20 cellular contexts compared by ENCODE assay signal in the genomic region with DNA sequence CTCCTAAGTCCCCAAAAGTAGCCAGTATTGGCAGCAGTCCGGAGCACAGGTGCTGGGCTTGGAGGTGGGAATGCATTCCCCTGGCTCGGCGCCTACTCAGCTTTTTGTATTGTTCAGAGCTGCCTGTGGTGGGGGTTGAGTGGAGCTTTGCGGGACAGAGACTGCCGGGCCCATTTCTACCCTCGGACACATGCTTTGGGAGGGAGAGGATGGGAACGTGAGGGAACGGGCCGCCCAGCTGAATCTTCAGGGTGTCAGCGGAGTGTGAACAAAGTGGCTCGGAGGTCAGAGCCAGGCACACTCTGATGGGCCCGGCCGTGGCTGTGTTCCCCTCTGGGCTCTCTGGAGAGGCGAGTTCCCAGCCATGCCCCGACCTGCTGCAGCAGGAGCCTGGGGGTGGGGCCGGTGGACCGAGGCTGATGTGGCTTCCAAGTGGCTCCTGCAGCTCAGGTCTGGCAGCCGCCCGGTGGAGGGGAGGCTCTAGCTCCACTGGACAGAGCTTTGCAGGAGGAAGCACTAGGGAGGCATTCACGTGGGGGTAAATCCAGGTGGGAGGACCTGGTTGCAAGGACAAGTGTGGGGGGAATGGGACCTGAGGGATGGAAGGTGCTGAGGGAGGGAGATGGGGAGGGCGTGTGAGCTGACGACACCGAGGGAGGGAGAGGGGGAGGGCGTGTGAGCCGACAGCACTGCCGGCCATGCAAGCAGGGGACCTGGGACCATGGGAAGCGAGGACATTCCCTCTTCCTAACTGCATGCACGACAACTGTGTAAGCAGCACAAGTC. TPM values are rescaled to one million over a fixed set of nuclear protein-coding genes. Genes with fewer than 3 reads are reported as not detected.
DNase-seq lines count a peak whose midpoint lies in the region; ATAC-seq and TF ChIP-seq lines count a peak whose summit lies in the region.
"Had no signal": no experiment of that assay in that cellular context is flagged by ENCODE, and none has a peak within 500 bp of the region (broad histone marks: within the 10 kb centered on the region; RNA-seq: fewer than 3 reads in every experiment).

No MANE protein-coding gene starts in this region.

- no CpG with 5 or more reads among the region's 28 CpGs for WGBS in H9 (ENCODE audit: extremely low coverage, insufficient read length, low lambda C conversion rate)

- H3K23me2 ChIP-seq in H9 (ENCODE audit: insufficient read length, low read depth, low read length, poor library complexity, severe bottlenecking) = no peaks in the 10 kb centered on the region

- no peak overlapping the region for H3K27ac ChIP-seq in BLaER1
- no peak overlapping the region for H3K27ac ChIP-seq in GM23338 (ENCODE audit: low read depth)
- H3K27ac ChIP-seq in H9 (ENCODE audit: insufficient read length, low read depth, low read length) = no peak overlapping the region
- H3K27ac ChIP-seq: epithelial cell of prostate, foreskin keratinocyte, SJCRH30, testis had no signal

- no peak overlapping the region for H2BK20ac ChIP-seq in H9 (ENCODE audit: low read depth, low read length, poor library complexity, severe bottlenecking)

- no peak overlapping the region for H3T11ph ChIP-seq in H9 (ENCODE audit: low read length)

- H3K9me2 ChIP-seq in GM23338 (ENCODE audit: insufficient read depth) = no peaks in the 10 kb centered on the region

- H3K56ac ChIP-seq in H9 (ENCODE audit: insufficient read length, low read depth, low read length) = no peak overlapping the region

- no peak overlapping the region for H4K5ac ChIP-seq in H9 (ENCODE audit: insufficient read length, low read depth, low read length)

- H3K4me1 ChIP-seq in BLaER1 (peaks cover 51% of the 10 kb centered on the region), GM23338 (ENCODE audit: insufficient read depth) (no peaks in the 10 kb centered on the region), H9 (ENCODE audit: insufficient read depth, low read length) (no peaks in the 10 kb centered on the region)
- H3K4me1 ChIP-seq: foreskin keratinocyte, SJCRH30, testis had no signal

- no peak overlapping the region for H3K18ac ChIP-seq in H9 (ENCODE audit: insufficient read length, low read depth, low read length)

- H2AK5ac ChIP-seq in H9 (ENCODE audit: insufficient read length, low read length) = no peak overlapping the region

- H3K4me3 ChIP-seq in BLaER1 = no peak overlapping the region
- H3K4me3 ChIP-seq in GM23338 = no peak overlapping the region
- H3K4me3 ChIP-seq: SJCRH30, testis had no signal

- no peak overlapping the region for H3K23ac ChIP-seq in H9 (ENCODE audit: insufficient read length, low read depth, low read length)

- H4K91ac ChIP-seq in H9 (ENCODE audit: insufficient read length, low read depth, low read length) = no peak overlapping the region

- DNase-seq in GM23338 (ENCODE audit: low spot score) = no peak
- peak; percentile 16 for DNase-seq in glutamatergic neuron
- peak; percentile 75 for DNase-seq in posterior vena cava (ENCODE audit: low spot score)
- no peak for DNase-seq in H9
- DNase-seq in HuH-7 (ENCODE audit: low spot score) = no peak
- DNase-seq in NOMO-1 treated with dmso at 0.1 percent for 144 hours (lab: John Stamatoyannopoulos, UW; ENCODE audit: unreplicated experiment) = no peak
- DNase-seq: activated CD4-positive, alpha-beta memory T cell treated with anti-CD3 and anti-CD28 coated beads, Interleukin-2, amount 10 ng/mL, durations not matched to agents 7 days and 5 days; DND-41; foreskin keratinocyte; Karpas-422; NCI-H69; SJCRH30 had no signal

- H2BK120ac ChIP-seq in H9 (ENCODE audit: low read depth, low read length, poor library complexity, severe bottlenecking) = no peak overlapping the region

- H3K36me3 Mint-ChIP-seq in GM23338 (ENCODE audit: low read depth) (peaks cover 77% of the 10 kb centered on the region), glutamatergic neuron (ENCODE audit: unreplicated experiment) (peaks cover 5% of the 10 kb centered on the region), H9 (ENCODE audit: insufficient read depth in 1 of 3, low read depth in 3 of 3) (peaks cover 48 to 88% (median 80%) of the 10 kb centered on the region in 3 experiments; a peak in 6 of 7 replicates)

- no peak overlapping the region for H4K8ac ChIP-seq in H9 (replicated peaks; ENCODE audit: insufficient read length, low read depth, low read length)

- peaks cover 11% of the 10 kb centered on the region; the same call in 1 of the 2 replicates for H3K79me2 ChIP-seq in GM23338 (replicated peaks; ENCODE audit: insufficient read depth)
- no peaks in the 10 kb centered on the region for H3K79me2 ChIP-seq in H9 (ENCODE audit: insufficient read depth, low read length)

- H3F3A ChIP-seq in GM23338 (replicated peaks; ENCODE audit: low read depth) = peaks cover 9% of the 10 kb centered on the region; the same call in 1 of the 2 replicates

- no peak overlapping the region for H2AFZ ChIP-seq in GM23338
- no peak overlapping the region for H2AFZ ChIP-seq in H9 (ENCODE audit: low read length)

- H3K9me3 ChIP-seq in BLaER1 (no peaks in the 10 kb centered on the region), H9 (ENCODE audit: control insufficient read depth, low read depth, low read length) (no peaks in the 10 kb centered on the region)
- H3K9me3 ChIP-seq: SJCRH30, testis had no signal

- intact Hi-C loops in posterior vena cava (cut with DNase I) = no loop called here

- H3K4me3 Mint-ChIP-seq in GM23338 (no peak overlapping the region), glutamatergic neuron (ENCODE audit: unreplicated experiment) (no peak overlapping the region), H9 (no peak overlapping the region)
- H3K4me3 Mint-ChIP-seq: activated CD4-positive, alpha-beta memory T cell treated with anti-CD3 and anti-CD28 coated beads, Interleukin-2, amount 10 ng/mL, durations not matched to agents 7 days and 5 days; neural crest cell had no signal

- ATAC-seq in GM23338 = no peak
- ATAC-seq in GM18498 (IDR thresholded peaks at IDR 0.05; ENCODE audit: unreplicated experiment) = no peak
- ATAC-seq: foreskin keratinocyte had no signal

- H3K27me3 ChIP-seq in BLaER1 (no peaks in the 10 kb centered on the region), GM23338 (ENCODE audit: insufficient read depth) (no peaks in the 10 kb centered on the region), H9 (ENCODE audit: insufficient read depth, low read length) (no peaks in the 10 kb centered on the region)
- H3K27me3 ChIP-seq: foreskin keratinocyte, SJCRH30, testis had no signal

- no peak overlapping the region for H2BK5ac ChIP-seq in H9 (ENCODE audit: insufficient read length, low read length)

- H3K4me1 Mint-ChIP-seq in GM23338 = peaks cover 5% of the 10 kb centered on the region; the same call in 1 of the 3 replicates
- peaks cover 4% of the 10 kb centered on the region for H3K4me1 Mint-ChIP-seq in glutamatergic neuron (ENCODE audit: low read depth, unreplicated experiment)
- H3K4me1 Mint-ChIP-seq in H9 = peaks cover 6 to 9% of the 10 kb centered on the region in 2 experiments
- H3K4me1 Mint-ChIP-seq: activated CD4-positive, alpha-beta memory T cell treated with anti-CD3 and anti-CD28 coated beads, Interleukin-2, amount 10 ng/mL, durations not matched to agents 7 days and 5 days; neural crest cell had no signal

- no peak overlapping the region for H2BK15ac ChIP-seq in H9 (ENCODE audit: low read depth, low read length)

- H3K27ac Mint-ChIP-seq in GM23338 (peak overlapping the region; percentile 52; the same call in 1 of the 2 replicates), glutamatergic neuron (ENCODE audit: unreplicated experiment) (no peak overlapping the region), H9 (peak overlapping the region in 1 of 3 experiments; percentile 17; a peak in 3 of 7 replicates)
- H3K27ac Mint-ChIP-seq: activated CD4-positive, alpha-beta memory T cell treated with anti-CD3 and anti-CD28 coated beads, Interleukin-2, amount 10 ng/mL, durations not matched to agents 7 days and 5 days had no signal

- H3K4ac ChIP-seq in H9 (ENCODE audit: low read depth, low read length) = no peak overlapping the region

- no peaks in the 10 kb centered on the region for H3K79me1 ChIP-seq in H9 (ENCODE audit: insufficient read depth, low read depth, low read length, poor library complexity, severe bottlenecking)

- TF ChIP-seq CTCF in GM23338 (conservative IDR thresholded peaks at IDR 0.05; ENCODE audit: low read depth in 2 of 2) = no peak
- no peak for TF ChIP-seq CTCF in glutamatergic neuron (IDR thresholded peaks at IDR 0.05; ENCODE audit: partially characterized antibody, unreplicated experiment)
- no peak for TF ChIP-seq CTCF in H9 (conservative IDR thresholded peaks at IDR 0.05)

- peaks cover 19% of the 10 kb centered on the region; the same call in 1 of the 2 replicates for H4K20me1 ChIP-seq in BLaER1
- peaks cover 9% of the 10 kb centered on the region; the same call in 1 of the 2 replicates for H4K20me1 ChIP-seq in GM23338 (replicated peaks; ENCODE audit: insufficient read depth)
- H4K20me1 ChIP-seq in H9 (ENCODE audit: control insufficient read depth, insufficient read depth, insufficient read length) = peaks cover 2% of the 10 kb centered on the region

- H3K9ac ChIP-seq in BLaER1 (no peak overlapping the region), H9 (ENCODE audit: extremely low read depth, insufficient read length, low read length) (no peak overlapping the region)

- no peaks in the 10 kb centered on the region; the same call in 1 of the 3 replicates for H3K9me3 Mint-ChIP-seq in GM23338
- peaks cover 5% of the 10 kb centered on the region for H3K9me3 Mint-ChIP-seq in glutamatergic neuron (ENCODE audit: unreplicated experiment)
- no peaks in the 10 kb centered on the region for H3K9me3 Mint-ChIP-seq in H9
- H3K9me3 Mint-ChIP-seq: activated CD4-positive, alpha-beta memory T cell treated with anti-CD3 and anti-CD28 coated beads, Interleukin-2, amount 10 ng/mL, durations not matched to agents 7 days and 5 days; neural crest cell had no signal

- H3K4me2 ChIP-seq in BLaER1 = peak overlapping the region; percentile 48; the same call in 1 of the 2 replicates
- H3K4me2 ChIP-seq in GM23338 = no peak overlapping the region
- H3K4me2 ChIP-seq in H9 (ENCODE audit: insufficient read depth, insufficient read length, low read length) = no peak overlapping the region

- no peak overlapping the region for H3K14ac ChIP-seq in H9 (ENCODE audit: insufficient read depth, low read length)

- H3K27me3 Mint-ChIP-seq in GM23338 (ENCODE audit: insufficient read depth, low read depth, poor library complexity) = peaks cover 16% of the 10 kb centered on the region
- H3K27me3 Mint-ChIP-seq in glutamatergic neuron (ENCODE audit: unreplicated experiment) = peaks cover 6% of the 10 kb centered on the region
- no peaks in the 10 kb centered on the region for H3K27me3 Mint-ChIP-seq in H9 (ENCODE audit: low read depth)
- H3K27me3 Mint-ChIP-seq: activated CD4-positive, alpha-beta memory T cell treated with anti-CD3 and anti-CD28 coated beads, Interleukin-2, amount 10 ng/mL, durations not matched to agents 7 days and 5 days had no signal

- no peak overlapping the region for H2BK12ac ChIP-seq in H9 (ENCODE audit: insufficient read length, low read depth, low read length)

- H3K36me3 ChIP-seq in BLaER1 = peaks cover 78% of the 10 kb centered on the region
- peaks cover 28% of the 10 kb centered on the region for H3K36me3 ChIP-seq in GM23338 (ENCODE audit: insufficient read depth)
- H3K36me3 ChIP-seq: SJCRH30 had no signal

RNA-seq across cellular contexts. Expression of a gene that starts 31.1 kb away (rescaled TPM):
- 0.85 and 1.0 TPM in 2 replicates for total RNA-seq in GM23338 (2014; rRNA removed; shearing (Covaris generic))
- 0.31 and 0.76 TPM in 2 replicates for polyA plus RNA-seq in GM23338 (2016; fragmentation: Nextera tagmentation; extraction: Ambion mirVana)
- total RNA-seq in glutamatergic neuron (ENCODE audit: unreplicated experiment) (22.4 TPM), posterior vena cava (under 1 TPM; 0.10 to 0.19 TPM), H9 (2021) (0.50 and 0.61 TPM in 2 replicates)
- total RNA-seq: activated CD4-positive, alpha-beta memory T cell treated with anti-CD3 and anti-CD28 coated beads, Interleukin-2, amount 10 ng/mL, durations not matched to agents 7 days and 5 days; dermis blood vessel endothelial cell; foreskin keratinocyte; OCI-LY7; T-helper 1 cell treated with Interleukin-12 subunit alpha and Interleukin-12 subunit beta and Interleukin-4 antibody, amounts not matched to agents 30 ng/mL and 1 ng/mL, for 36 hours had no signal
- polyA plus RNA-seq: foreskin keratinocyte had no signal

RNA-seq across cellular contexts. Expression of a gene that starts 47.4 kb away (rescaled TPM):
- 255 and 263 TPM in 2 replicates for total RNA-seq in GM23338 (2014; rRNA removed; shearing (Covaris generic))
- 75.0 and 78.0 TPM in 2 replicates for polyA plus RNA-seq in GM23338 (2016; fragmentation: Nextera tagmentation; extraction: Ambion mirVana)
- 113 TPM for total RNA-seq in glutamatergic neuron (ENCODE audit: unreplicated experiment)
- total RNA-seq in posterior vena cava = 10 to 100 TPM; 30.8 to 36.9 TPM
- total RNA-seq in H9 (2021) = 222 and 231 TPM in 2 replicates

Comparison
In these comparisons a context has a peak if more than half of its experiments do, and no peak if none do; other contexts are left out.
1. DNase-seq: peak in glutamatergic neuron (single experiment) and posterior vena cava (single experiment); none in GM23338 (single experiment), H9 (single experiment), HuH-7 (single experiment) and NOMO-1 treated with dmso at 0.1 percent for 144 hours (single experiment).
2. RNA of a gene that starts 31.1 kb away (total RNA-seq): 22.4 TPM in glutamatergic neuron (single experiment); 0.85 to 1.0 TPM in GM23338, 0.50 to 0.61 TPM in H9 and 0.10 to 0.19 TPM in posterior vena cava; every median in the first group is over 10 times any median in the second.